42 cellular contexts compared by ENCODE assay signal in genomic region chr6:32370510-32370909, GRCh38. TPM values are rescaled to one million over a fixed set of nuclear protein-coding genes. Genes with fewer than 3 reads are reported as not detected.
DNase-seq lines count a peak whose midpoint lies in the region; ATAC-seq, FAIRE-seq and TF ChIP-seq lines count a peak whose summit lies in the region.
"Had no signal": no experiment of that assay in that cellular context is flagged by ENCODE, and none has a peak within 500 bp of the region (broad histone marks: within the 10 kb centered on the region; RNA-seq: fewer than 3 reads in every experiment).

No MANE protein-coding gene starts in this region.

- H3K4me3 ChIP-seq in mammary epithelial cell (replicated peaks in 1 of 3; ENCODE audit: insufficient read depth in 1 of 3, low read depth in 2 of 3, low read length in 3 of 3), result no peak overlapping the region
- no peak overlapping the region for H3K4me3 ChIP-seq in breast epithelium
- no peak overlapping the region for H3K4me3 ChIP-seq in astrocyte (ENCODE audit: insufficient read depth, low read depth, low read length)
- H3K4me3 ChIP-seq: adrenal gland, cardiac muscle cell, coronary artery, K562, MG63, PC-9, smooth muscle cell had no signal

- 79% methylated on average over 2 of the region's 2 CpGs for WGBS in mammary epithelial cell (ENCODE audit: low coverage, missing lambda C conversion rate)

- H3K36me3 ChIP-seq in mammary epithelial cell (ENCODE audit: insufficient read depth, low read length) (no peaks in the 10 kb centered on the region), breast epithelium (no peaks in the 10 kb centered on the region), astrocyte (ENCODE audit: insufficient read depth, low read length) (no peaks in the 10 kb centered on the region)
- H3K36me3 ChIP-seq: adrenal gland, cardiac muscle cell, MG63 had no signal

- H4K20me1 ChIP-seq in mammary epithelial cell (ENCODE audit: insufficient read depth, low read length) (no peaks in the 10 kb centered on the region), astrocyte (ENCODE audit: insufficient read depth, low read length) (no peaks in the 10 kb centered on the region)

- H3K9me3 ChIP-seq in mammary epithelial cell (replicated peaks; ENCODE audit: insufficient read depth, low read length) (no peaks in the 10 kb centered on the region), breast epithelium (no peaks in the 10 kb centered on the region), astrocyte (ENCODE audit: insufficient read depth, low read depth, low read length) (no peaks in the 10 kb centered on the region)
- H3K9me3 ChIP-seq: adrenal gland, MG63, testis had no signal

- H3K4me3 Mint-ChIP-seq in astrocyte (ENCODE audit: unreplicated experiment), result no peak overlapping the region
- H3K4me3 Mint-ChIP-seq: activated naive CD4-positive, alpha-beta T cell treated with anti-CD3 and anti-CD28 coated beads for 36 hours; CD4-positive, CD25-positive, alpha-beta regulatory T cell; effector memory CD8-positive, alpha-beta T cell; immature natural killer cell; stimulated activated naive CD8-positive, alpha-beta T cell treated with anti-CD3 and anti-CD28 coated beads, Interleukin-15, Interleukin-2, amounts not matched to agents 100 ng/mL and 50 ng/mL, for 24 hours had no signal

- H2AFZ ChIP-seq in mammary epithelial cell (ENCODE audit: low read depth, low read length) (no peak overlapping the region), astrocyte (ENCODE audit: low read depth, low read length) (no peak overlapping the region)
- H2AFZ ChIP-seq: parathyroid adenoma, PC-9 had no signal

- no peaks in the 10 kb centered on the region for H3K36me3 Mint-ChIP-seq in astrocyte (ENCODE audit: low read depth, unreplicated experiment)
- H3K36me3 Mint-ChIP-seq: CD4-positive, CD25-positive, alpha-beta regulatory T cell; immature natural killer cell had no signal

- DNase-seq in mammary epithelial cell, result peak; percentile 20
- DNase-seq in breast epithelium (ENCODE audit: low spot score in 2 of 2), result no peak
- peak; percentile 2 for DNase-seq in astrocyte (ENCODE audit: low read depth)
- peak; percentile 11 for DNase-seq in fibroblast of gingiva (ENCODE audit: low read depth)
- no peak for DNase-seq in HEK293T (ENCODE audit: extremely low spot score)
- no peak for DNase-seq in hepatic stellate cell (ENCODE audit: low spot score)
- DNase-seq: 8988T; activated CD4-positive, alpha-beta T cell treated with anti-CD3 and anti-CD28 coated beads, Interleukin-2, amount 50 U/mL, for 4 hours; activated CD8-positive, alpha-beta memory T cell treated with anti-CD3 and anti-CD28 coated beads, Interleukin-2, amount 50 U/mL, for 4 hours; activated naive CD4-positive, alpha-beta T cell treated with anti-CD3 and anti-CD28 coated beads for 36 hours; adrenal gland; CD4-positive, CD25-positive, alpha-beta regulatory T cell; effector memory CD8-positive, alpha-beta T cell; immature natural killer cell; MG63; NCI-H1930; NCI-H69; PC-9; Right ventricle myocardium superior; stimulated activated CD4-positive, alpha-beta T cell treated with anti-CD3 and anti-CD28 coated beads, Interleukin-1b, Interleukin-23, amount 100 ng/mL, for 48 hours; T-helper 2 cell; testis had no signal

- H3K4me2 ChIP-seq in mammary epithelial cell (ENCODE audit: insufficient read depth, low read depth, low read length) (no peak overlapping the region), astrocyte (ENCODE audit: low read length) (no peak overlapping the region)
- H3K4me2 ChIP-seq: PC-9, smooth muscle cell had no signal

- POLR2A ChIA-PET in HEK293T (lab: Yijun Ruan, JAX), result no interaction called here

- no TSS peak for BruUV-seq in mammary epithelial cell (replicated peaks; lab: Mats Ljungman, UMichigan)

- intact Hi-C loops in mammary epithelial cell (cut with micrococcal nuclease) (no loop called here), breast epithelium (cut with DNase I; ENCODE audit: low total_unique reads) (no loop called here)

- no peak for TF ChIP-seq POLR2A in breast epithelium (IDR thresholded peaks at IDR 0.05)

- peaks cover 2% of the 10 kb centered on the region for H3K27me3 Mint-ChIP-seq in astrocyte (ENCODE audit: low read depth, unreplicated experiment)

- peak; percentile 70 for FAIRE-seq in astrocyte (lab: Jason Lieb, UNC)
- FAIRE-seq: GM18507, GM19239, H1, HTR-8/SVneo, K562 had no signal

- H3K27me3 ChIP-seq in mammary epithelial cell (ENCODE audit: insufficient read depth, low read length) (no peaks in the 10 kb centered on the region), breast epithelium (no peaks in the 10 kb centered on the region), astrocyte (ENCODE audit: insufficient read depth, low read length) (no peaks in the 10 kb centered on the region)
- H3K27me3 ChIP-seq: cardiac muscle cell, MG63, testis had no signal

- peaks cover 14% of the 10 kb centered on the region for H3K4me1 ChIP-seq in mammary epithelial cell (ENCODE audit: insufficient read depth, low read length)
- no peaks in the 10 kb centered on the region for H3K4me1 ChIP-seq in breast epithelium
- peaks cover 17% of the 10 kb centered on the region for H3K4me1 ChIP-seq in astrocyte (ENCODE audit: insufficient read depth, low read length)
- H3K4me1 ChIP-seq: adrenal gland, parathyroid adenoma, testis had no signal

- peaks cover 4% of the 10 kb centered on the region for H3K9me3 Mint-ChIP-seq in astrocyte (ENCODE audit: unreplicated experiment)
- H3K9me3 Mint-ChIP-seq: activated naive CD4-positive, alpha-beta T cell treated with anti-CD3 and anti-CD28 coated beads for 36 hours; effector memory CD8-positive, alpha-beta T cell; immature natural killer cell; stimulated activated naive CD8-positive, alpha-beta T cell treated with anti-CD3 and anti-CD28 coated beads, Interleukin-15, Interleukin-2, amounts not matched to agents 100 ng/mL and 50 ng/mL, for 24 hours had no signal

- H3K9ac ChIP-seq in mammary epithelial cell (ENCODE audit: insufficient read depth, low read length), result no peak overlapping the region
- no peak overlapping the region for H3K9ac ChIP-seq in astrocyte (ENCODE audit: low read length)
- H3K9ac ChIP-seq: parathyroid adenoma had no signal

- no peak overlapping the region for H3K27ac ChIP-seq in mammary epithelial cell (ENCODE audit: insufficient read depth, low read depth, low read length)
- H3K27ac ChIP-seq in breast epithelium, result no peak overlapping the region
- no peak overlapping the region for H3K27ac ChIP-seq in astrocyte (ENCODE audit: low read depth, low read length)
- H3K27ac ChIP-seq: adrenal gland, cardiac muscle cell, coronary artery, parathyroid adenoma, PC-9, testis had no signal

- dilution Hi-C loops in mammary epithelial cell (cut with HindIII; ENCODE audit: low sequenced_read_pairs), result no loop called here

- no peak for ATAC-seq in GM21528 (IDR thresholded peaks at IDR 0.05; ENCODE audit: low FRiP score, unreplicated experiment)
- ATAC-seq in HG03342 (IDR thresholded peaks at IDR 0.05; ENCODE audit: unreplicated experiment), result no peak
- ATAC-seq: activated CD4-positive, CD25-positive, alpha-beta regulatory T cell treated with anti-CD3 and anti-CD28 coated beads, Interleukin-2, amount 50 U/mL, for 24 hours; effector memory CD8-positive, alpha-beta T cell; esophagus mucosa; K562; left lobe of liver; SK-N-SH treated with all-trans-retinoic acid at 6 μM for 48 hours had no signal

- no peak for TF ChIP-seq CTCF in mammary epithelial cell (conservative IDR thresholded peaks at IDR 0.05 in 1 of 2, IDR thresholded peaks at IDR 0.05 in 1 of 2; ENCODE audit: extremely low read depth in 1 of 2, insufficient read depth in 1 of 2, low read depth in 1 of 2, low read length in 2 of 2)
- no peak for TF ChIP-seq CTCF in breast epithelium (IDR thresholded peaks at IDR 0.05)
- no peak for TF ChIP-seq CTCF in astrocyte (IDR thresholded peaks at IDR 0.05; ENCODE audit: insufficient read depth, low read depth, low read length)

- H3K27ac Mint-ChIP-seq in astrocyte (ENCODE audit: unreplicated experiment), result no peak overlapping the region
- H3K27ac Mint-ChIP-seq: activated naive CD4-positive, alpha-beta T cell treated with anti-CD3 and anti-CD28 coated beads for 36 hours; CD4-positive, CD25-positive, alpha-beta regulatory T cell; effector memory CD8-positive, alpha-beta T cell; immature natural killer cell; stimulated activated naive CD8-positive, alpha-beta T cell treated with anti-CD3 and anti-CD28 coated beads, Interleukin-15, Interleukin-2, amounts not matched to agents 100 ng/mL and 50 ng/mL, for 24 hours had no signal

- CTCF ChIA-PET in mammary epithelial cell (lab: Charles Lee; ENCODE audit: low non-redundant PET), result no interaction called here
- CTCF ChIA-PET in HEK293T (lab: Yijun Ruan, JAX), result no interaction called here

- in situ Hi-C loops in mammary epithelial cell (cut with MboI; ENCODE audit: low sequenced_read_pairs in 2 of 2), result no loop called here

- no peaks in the 10 kb centered on the region for H3K79me2 ChIP-seq in mammary epithelial cell (ENCODE audit: insufficient read depth, low read length)
- no peaks in the 10 kb centered on the region for H3K79me2 ChIP-seq in astrocyte (ENCODE audit: insufficient read depth, low read length)
- H3K79me2 ChIP-seq: parathyroid adenoma had no signal

- H3K4me1 Mint-ChIP-seq in astrocyte (ENCODE audit: low read depth, unreplicated experiment), result peaks cover 13% of the 10 kb centered on the region
- H3K4me1 Mint-ChIP-seq: CD4-positive, CD25-positive, alpha-beta regulatory T cell; immature natural killer cell had no signal

TF ChIP-seq in HEK293T, 16 proteins besides CTCF, POLR2A, EP300 and RAD21 (continues in another document):
- TF ChIP-seq FOXA1 (IDR thresholded peaks at IDR 0.05) (no peak), FOXK2 (IDR thresholded peaks at IDR 0.05) (no peak), SUZ12 (IDR thresholded peaks at IDR 0.05) (no peak), TARDBP (IDR thresholded peaks at IDR 0.05) (no peak), ARNT (IDR thresholded peaks at IDR 0.05) (no peak), FOXM1 (IDR thresholded peaks at IDR 0.05; ENCODE audit: borderline replicate concordance) (no peak), ZNF384 (IDR thresholded peaks at IDR 0.05) (no peak), LEF1 (IDR thresholded peaks at IDR 0.05; ENCODE audit: borderline replicate concordance) (no peak), NFRKB (IDR thresholded peaks at IDR 0.05) (no peak), CTBP1 (IDR thresholded peaks at IDR 0.05; ENCODE audit: borderline replicate concordance) (no peak), HDGF (IDR thresholded peaks at IDR 0.05; ENCODE audit: borderline replicate concordance) (no peak)

RNA-seq across cellular contexts. Expression of gene TSBP1, which starts 1.2 kb away (rescaled TPM):
- total RNA-seq in mammary epithelial cell, result not detected
- polyA plus RNA-seq in mammary epithelial cell, result not detected
- not detected for polyA minus RNA-seq in mammary epithelial cell
- not detected for total RNA-seq in breast epithelium
- not detected in 2 replicates for total RNA-seq in astrocyte
- total RNA-seq: activated naive CD4-positive, alpha-beta T cell treated with anti-CD3 and anti-CD28 coated beads for 36 hours; adrenal gland; cardiac muscle cell; CD4-positive, CD25-positive, alpha-beta regulatory T cell; Daoy; esophagus mucosa; H1; K562; left lobe of liver; mesenteric fat pad; myocyte; PC-9; Right ventricle myocardium superior; smooth muscle cell; urinary bladder had no signal
- polyA plus RNA-seq: adrenal gland; cardiac muscle cell; CD4-positive, CD25-positive, alpha-beta regulatory T cell; H1; immature natural killer cell; K562; smooth muscle cell; urinary bladder had no signal

RNA-seq across cellular contexts. Expression of gene BTNL2, which starts 36.5 kb away (rescaled TPM):
- not detected for total RNA-seq in mammary epithelial cell
- polyA plus RNA-seq in mammary epithelial cell, result not detected
- polyA minus RNA-seq in mammary epithelial cell, result not detected
- not detected for total RNA-seq in breast epithelium
- not detected in 2 replicates for total RNA-seq in astrocyte
- total RNA-seq: activated naive CD4-positive, alpha-beta T cell treated with anti-CD3 and anti-CD28 coated beads for 36 hours; cardiac muscle cell; CD4-positive, CD25-positive, alpha-beta regulatory T cell; Daoy; esophagus mucosa; H1; K562; left lobe of liver; mesenteric fat pad; myocyte; PC-9; Right ventricle myocardium superior; smooth muscle cell; urinary bladder had no signal
- polyA plus RNA-seq: adrenal gland; cardiac muscle cell; CD4-positive, CD25-positive, alpha-beta regulatory T cell; H1; immature natural killer cell; K562; smooth muscle cell; urinary bladder had no signal

Comparison
In these comparisons a context has a peak if more than half of its experiments do, and no peak if none do; other contexts are left out.
1. DNase-seq: peak in mammary epithelial cell (single experiment), astrocyte (single experiment) and fibroblast of gingiva (single experiment); none in breast epithelium (0 of 2), HEK293T (single experiment) and hepatic stellate cell (single experiment).